ENCODE assay signal across 14 cellular contexts in genomic region chr5:174284873-174285272, GRCh38.
"Had no signal": no experiment of that assay in that cellular context is flagged by ENCODE, and none has a peak within 500 bp of the region (broad histone marks: within the 10 kb centered on the region; RNA-seq: fewer than 3 reads in every experiment).

No MANE protein-coding gene starts in this region.

- H3K4me1 Mint-ChIP-seq: immature natural killer cell; stimulated activated naive B cell treated with anti-CD40 and anti-IgM and Interleukin-4, amounts not matched to agents 10 μg/mL and 1 μg/mL and 100 μg/mL, for 72 hours had no signal

- H3K27ac Mint-ChIP-seq: activated naive CD8-positive, alpha-beta T cell; activated T-helper 1 cell treated with anti-CD3 and anti-CD28 coated beads, Interleukin-12 subunit alpha, Interleukin-12 subunit beta, Interleukin-2, Interleukin-4 antibody, amounts not matched to agents 30 ng/mL and 10 ng/mL and 1 ng/mL, durations not matched to agents 14 hours and 24 hours and 36 hours; effector memory CD8-positive, alpha-beta T cell; immature natural killer cell; nephron progenitor cell; stimulated activated naive B cell treated with anti-CD40 and anti-IgM and Interleukin-4, amounts not matched to agents 10 μg/mL and 1 μg/mL and 100 μg/mL, for 72 hours had no signal

- H3K36me3 Mint-ChIP-seq: activated naive CD8-positive, alpha-beta T cell; immature natural killer cell; stimulated activated naive B cell treated with anti-CD40 and anti-IgM and Interleukin-4, amounts not matched to agents 10 μg/mL and 1 μg/mL and 100 μg/mL, for 72 hours had no signal

- ATAC-seq: activated CD4-positive, CD25-positive, alpha-beta regulatory T cell treated with anti-CD3 and anti-CD28 coated beads, Interleukin-2, amount 50 U/mL, for 24 hours; effector memory CD8-positive, alpha-beta T cell; left ventricle myocardium superior; stimulated activated naive B cell treated with anti-CD40 and anti-IgM and Interleukin-4, amounts not matched to agents 10 μg/mL and 1 μg/mL and 100 μg/mL, for 72 hours; upper lobe of right lung had no signal

- H3K9me3 Mint-ChIP-seq: activated T-helper 1 cell treated with anti-CD3 and anti-CD28 coated beads, Interleukin-12 subunit alpha, Interleukin-12 subunit beta, Interleukin-2, Interleukin-4 antibody, amounts not matched to agents 30 ng/mL and 10 ng/mL and 1 ng/mL, durations not matched to agents 14 hours and 24 hours and 36 hours; stimulated activated naive B cell treated with anti-CD40 and anti-IgM and Interleukin-4, amounts not matched to agents 10 μg/mL and 1 μg/mL and 100 μg/mL, for 72 hours had no signal

- H3K4me3 Mint-ChIP-seq: activated naive CD8-positive, alpha-beta T cell; activated T-helper 1 cell treated with anti-CD3 and anti-CD28 coated beads, Interleukin-12 subunit alpha, Interleukin-12 subunit beta, Interleukin-2, Interleukin-4 antibody, amounts not matched to agents 30 ng/mL and 10 ng/mL and 1 ng/mL, durations not matched to agents 14 hours and 24 hours and 36 hours; effector memory CD8-positive, alpha-beta T cell; immature natural killer cell; nephron progenitor cell; stimulated activated naive B cell treated with anti-CD40 and anti-IgM and Interleukin-4, amounts not matched to agents 10 μg/mL and 1 μg/mL and 100 μg/mL, for 72 hours had no signal

- DNase-seq: activated T-cell treated with anti-CD3 and anti-CD28 coated beads for 4 hours; dermis blood vessel endothelial cell; effector memory CD8-positive, alpha-beta T cell; esophagus squamous epithelium; immature natural killer cell; kidney glomerular epithelial cell; left ventricle myocardium superior; nephron progenitor cell; retina; stimulated activated naive B cell treated with anti-CD40 and anti-IgM and Interleukin-4, amounts not matched to agents 10 μg/mL and 1 μg/mL and 100 μg/mL, for 72 hours; upper lobe of right lung had no signal
